Comparison of ENCODE assay signal across 8 cellular contexts in genomic region chr1:19485362-19486187, GRCh38.
DNase-seq lines count a peak whose midpoint lies in the region; ATAC-seq and TF ChIP-seq lines count a peak whose summit lies in the region.

Gene CAPZB (minus strand): TSS chr1:19485539. CDS start chr1:19485438, 101 bp downstream.

- peak within 1 kb of the TSS; percentile 98 for H3K4me3 ChIP-seq in AG10803 (ENCODE audit: low read length)
- peak within 1 kb of the TSS; percentile 91 for H3K4me3 ChIP-seq in choroid plexus epithelial cell (ENCODE audit: low read depth, low read length)

- TF ChIP-seq CTCF in AG10803 (conservative IDR thresholded peaks at IDR 0.05; ENCODE audit: low read length): no peak
- no peak for TF ChIP-seq CTCF in choroid plexus epithelial cell (conservative IDR thresholded peaks at IDR 0.05; ENCODE audit: low read depth, low read length)

- ATAC-seq in GM19025 (IDR thresholded peaks at IDR 0.05; ENCODE audit: low read depth, unreplicated experiment) (peak; percentile 83), HG03196 (IDR thresholded peaks at IDR 0.05; ENCODE audit: unreplicated experiment) (peak; percentile 63)

- peak; percentile 88 for DNase-seq in AG10803 (ENCODE audit: low read depth)
- peak; percentile 73 for DNase-seq in NCI-H446 treated with DMSO at 0.1 percent for 48 hours (lab: John Stamatoyannopoulos, UW)
- peak; percentile 94 to 95 for DNase-seq in activated CD4-positive, alpha-beta T cell treated with anti-CD3 and anti-CD28 coated beads for 4 hours
- peak; percentile 88 for DNase-seq in choroid plexus epithelial cell (ENCODE audit: low read depth)
- peak; percentile 94 for DNase-seq in kidney tubule cell (ENCODE audit: low spot score)
- DNase-seq in stimulated activated CD4-positive, alpha-beta T cell treated with anti-CD3 and anti-CD28 coated beads, Interleukin-1b, Interleukin-23, amount 100 ng/mL, for 1 hour (ENCODE audit: low read depth in 2 of 2): peak; percentile 90 to 94

Comparison
In these comparisons a context has a peak if more than half of its experiments do, and no peak if none do; other contexts are left out.
1. Peak in every context shown above with its lines: DNase-seq, ATAC-seq and H3K4me3 ChIP-seq.